ENCODE assay signal across 27 cellular contexts in genomic region chrX:121135488-121136207, GRCh38.
"Had no signal": no experiment of that assay in that cellular context is flagged by ENCODE, and none has a peak within 500 bp of the region (broad histone marks: within the 10 kb centered on the region; RNA-seq: fewer than 3 reads in every experiment).

No MANE protein-coding gene starts in this region.

- H3K36me3 Mint-ChIP-seq: activated naive CD4-positive, alpha-beta T cell treated with anti-CD3 and anti-CD28 coated beads, Interleukin-2, amount 50 U/mL, for 72 hours; brain; WTC11 had no signal

- H3K27me3 ChIP-seq: adrenal gland, SJCRH30 had no signal

- H3K9me3 ChIP-seq: adrenal gland, SJCRH30 had no signal

- H3K4me3 Mint-ChIP-seq: activated CD4-positive, alpha-beta T cell treated with anti-CD3 and anti-CD28 coated beads for 36 hours; activated CD4-positive, alpha-beta T cell treated with anti-CD3 and anti-CD28 coated beads, Interleukin-2, amount 10 ng/mL, durations not matched to agents 7 days and 5 days; activated CD8-positive, alpha-beta T cell treated with anti-CD3 and anti-CD28 coated beads, Interleukin-2, amount 10 ng/mL, durations not matched to agents 7 days and 5 days; activated naive CD4-positive, alpha-beta T cell treated with anti-CD3 and anti-CD28 coated beads for 36 hours; activated T-cell treated with anti-CD3 and anti-CD28 coated beads, Interleukin-2, amount 50 U/mL, for 24 hours; brain; WTC11 had no signal

- H3K27me3 Mint-ChIP-seq: activated CD4-positive, alpha-beta T cell treated with anti-CD3 and anti-CD28 coated beads for 36 hours; activated CD4-positive, alpha-beta T cell treated with anti-CD3 and anti-CD28 coated beads, Interleukin-2, amount 10 ng/mL, durations not matched to agents 7 days and 5 days had no signal

- FAIRE-seq: bronchial epithelial cell had no signal

- H3K9me3 Mint-ChIP-seq: activated CD4-positive, alpha-beta T cell treated with anti-CD3 and anti-CD28 coated beads, Interleukin-2, amount 10 ng/mL, durations not matched to agents 7 days and 5 days; activated naive CD4-positive, alpha-beta T cell treated with anti-CD3 and anti-CD28 coated beads for 36 hours; activated naive CD4-positive, alpha-beta T cell treated with anti-CD3 and anti-CD28 coated beads, Interleukin-2, amount 50 U/mL, for 72 hours; activated T-cell treated with anti-CD3 and anti-CD28 coated beads, Interleukin-2, amount 50 U/mL, for 24 hours had no signal

- H3K4me1 Mint-ChIP-seq: activated CD4-positive, alpha-beta T cell treated with anti-CD3 and anti-CD28 coated beads for 36 hours; activated CD4-positive, alpha-beta T cell treated with anti-CD3 and anti-CD28 coated beads, Interleukin-2, amount 10 ng/mL, durations not matched to agents 7 days and 5 days; brain had no signal

- DNase-seq: activated CD4-positive, alpha-beta T cell treated with anti-CD3 and anti-CD28 coated beads for 36 hours; activated CD4-positive, alpha-beta T cell treated with anti-CD3 and anti-CD28 coated beads, Interleukin-2, amount 10 ng/mL, durations not matched to agents 7 days and 5 days; activated CD4-positive, alpha-beta T cell treated with anti-CD3 and anti-CD28 coated beads, Interleukin-2, amount 50 U/mL, for 48 hours; activated CD8-positive, alpha-beta T cell treated with anti-CD3 and anti-CD28 coated beads, Interleukin-2, amount 10 ng/mL, durations not matched to agents 7 days and 5 days; activated gamma-delta T cell treated with Interleukin-2 at 50 U/mL for 16 hours; activated naive CD4-positive, alpha-beta T cell treated with anti-CD3 and anti-CD28 coated beads for 36 hours; activated T-cell treated with anti-CD3 and anti-CD28 coated beads, Interleukin-2, amount 50 U/mL, for 24 hours; adrenal gland; caudate nucleus; Karpas-422; KBM-7; NCI-H1105; NCI-H1417 treated with DMSO at 0.1 percent for 48 hours; NCI-H1694; NCI-H2029; NCI-H345; NCI-H524 treated with DMSO at 0.1 percent for 48 hours; SHP77; SJCRH30; T1000 had no signal

- H3K4me1 ChIP-seq: adrenal gland, SJCRH30 had no signal

- H3K27ac Mint-ChIP-seq: activated CD4-positive, alpha-beta T cell treated with anti-CD3 and anti-CD28 coated beads for 36 hours; activated CD4-positive, alpha-beta T cell treated with anti-CD3 and anti-CD28 coated beads, Interleukin-2, amount 10 ng/mL, durations not matched to agents 7 days and 5 days; activated CD8-positive, alpha-beta T cell treated with anti-CD3 and anti-CD28 coated beads, Interleukin-2, amount 10 ng/mL, durations not matched to agents 7 days and 5 days; activated naive CD4-positive, alpha-beta T cell treated with anti-CD3 and anti-CD28 coated beads for 36 hours; activated naive CD4-positive, alpha-beta T cell treated with anti-CD3 and anti-CD28 coated beads, Interleukin-2, amount 50 U/mL, for 72 hours; activated T-cell treated with anti-CD3 and anti-CD28 coated beads, Interleukin-2, amount 50 U/mL, for 24 hours; brain; WTC11 had no signal

- H3K4me3 ChIP-seq: adrenal gland, SJCRH30, SK-N-MC had no signal

- H3K27ac ChIP-seq: adrenal gland, SJCRH30, SK-N-MC had no signal

- ATAC-seq: activated CD4-positive, alpha-beta T cell treated with anti-CD3 and anti-CD28 coated beads for 36 hours; activated CD4-positive, CD25-positive, alpha-beta regulatory T cell treated with anti-CD3 and anti-CD28 coated beads, Interleukin-2, amount 50 U/mL, for 24 hours; activated CD8-positive, alpha-beta T cell treated with anti-CD3 and anti-CD28 coated beads, Interleukin-2, amount 10 ng/mL, durations not matched to agents 7 days and 5 days; activated naive CD4-positive, alpha-beta T cell treated with anti-CD3 and anti-CD28 coated beads, Interleukin-2, amount 50 U/mL, for 72 hours; Panc1; WTC11 had no signal

- H3K36me3 ChIP-seq: adrenal gland, SJCRH30 had no signal
